Comparison of ENCODE assay signal across 9 cellular contexts in genomic region chr19:58401825-58402433, GRCh38. TPM values are rescaled to one million over a fixed set of nuclear protein-coding genes. Genes with fewer than 3 reads are reported as not detected.
DNase-seq lines count a peak whose midpoint lies in the region; ATAC-seq, FAIRE-seq and TF ChIP-seq lines count a peak whose summit lies in the region.
"Had no signal": no experiment of that assay in that cellular context is flagged by ENCODE, and none has a peak within 500 bp of the region (broad histone marks: within the 10 kb centered on the region; RNA-seq: fewer than 3 reads in every experiment).

No MANE protein-coding gene starts in this region.

- POLR2A ChIA-PET in endothelial cell of umbilical vein (lab: Charles Lee): interaction anchor here (0.6 kb wide), 1 partner anchor 151 kb away, joined by 3 read pairs; no protein-coding TSS in a partner anchor

- H4K20me1 ChIP-seq in DOHH2 (ENCODE audit: control insufficient read depth, insufficient read depth, low read depth, low read length) (no peaks in the 10 kb centered on the region), OCI-LY3 (ENCODE audit: insufficient read depth, low read length) (no peaks in the 10 kb centered on the region), endothelial cell of umbilical vein (replicated peaks; ENCODE audit: control insufficient read depth, extremely low read depth, insufficient read depth, low read length) (no peaks in the 10 kb centered on the region), osteoblast (ENCODE audit: insufficient read depth, low read length) (peaks cover 2% of the 10 kb centered on the region)

- H3F3A ChIP-seq in DOHH2 (ENCODE audit: control insufficient read depth, insufficient read depth): peaks cover 22% of the 10 kb centered on the region

- H3K9me3 ChIP-seq in DOHH2 (ENCODE audit: control insufficient read depth, insufficient read depth, low read length) (no peaks in the 10 kb centered on the region), OCI-LY3 (ENCODE audit: insufficient read depth, low read length) (no peaks in the 10 kb centered on the region), endothelial cell of umbilical vein (replicated peaks; ENCODE audit: control insufficient read depth, insufficient read depth, low read length) (no peaks in the 10 kb centered on the region), osteoblast (ENCODE audit: low read depth, low read length) (no peaks in the 10 kb centered on the region)

- H2AFZ ChIP-seq in OCI-LY3 (ENCODE audit: low read depth, low read length): no peak overlapping the region
- no peak overlapping the region for H2AFZ ChIP-seq in endothelial cell of umbilical vein (ENCODE audit: low read depth, low read length)
- H2AFZ ChIP-seq in osteoblast (ENCODE audit: low read length): peak overlapping the region; percentile 20

- H3K4me3 ChIP-seq in DOHH2 (ENCODE audit: low read length) (peak overlapping the region; percentile 73), OCI-LY3 (ENCODE audit: low read length) (peak overlapping the region; percentile 82), endothelial cell of umbilical vein (replicated peaks in 1 of 3; ENCODE audit: insufficient read depth in 1 of 3, low read depth in 1 of 3, low read length in 3 of 3) (peak overlapping the region in 2 of 3 experiments; percentile 39 to 41), osteoblast (ENCODE audit: insufficient read depth, low read length) (peak overlapping the region; percentile 76)

- H3K27ac ChIP-seq in DOHH2 (ENCODE audit: low read depth, low read length): peak overlapping the region; percentile 56
- peak overlapping the region; percentile 45 for H3K27ac ChIP-seq in OCI-LY3 (ENCODE audit: low read length)
- H3K27ac ChIP-seq in endothelial cell of umbilical vein (ENCODE audit: insufficient read depth, low read depth, low read length): no peak overlapping the region
- no peak overlapping the region for H3K27ac ChIP-seq in osteoblast (ENCODE audit: low read depth, low read length)

- no peak for DNase-seq in endothelial cell of umbilical vein (ENCODE audit: low read depth, low spot score)
- peak; percentile 84 for DNase-seq in osteoblast (ENCODE audit: insufficient read length, low spot score, missing footprints)
- no peak for DNase-seq in stimulated activated CD4-positive, alpha-beta T cell treated with anti-CD3 and anti-CD28 coated beads, Interleukin-4, amount 100 ng/mL, for 4 hours
- no peak for DNase-seq in GM12891 (ENCODE audit: insufficient read length, low spot score)

- dilution Hi-C loops in endothelial cell of umbilical vein (cut with MboI; ENCODE audit: extremely low pct_ligation_motif_present, low sequenced_read_pairs): no loop called here

- H3K9me2 ChIP-seq in DOHH2 (replicated peaks; ENCODE audit: control insufficient read depth, low read length): no peaks in the 10 kb centered on the region

- BruUV-seq in endothelial cell of umbilical vein (replicated peaks; lab: Mats Ljungman, UMichigan): no TSS peak

- H3K27me3 ChIP-seq in DOHH2 (ENCODE audit: control insufficient read depth, low read length) (no peaks in the 10 kb centered on the region), OCI-LY3 (ENCODE audit: low read depth, low read length) (no peaks in the 10 kb centered on the region), endothelial cell of umbilical vein (ENCODE audit: control insufficient read depth in 2 of 2, insufficient read depth in 2 of 2, low read length in 2 of 2) (no peaks in the 10 kb centered on the region), osteoblast (ENCODE audit: insufficient read depth, low read length) (peaks cover 4% of the 10 kb centered on the region)

- intact Hi-C loops in endothelial cell of umbilical vein (cut with micrococcal nuclease): loop anchor here (1.0 to 2.0 kb wide), 2 partner anchors 15 to 21 kb away; partner anchors contain the start of genes RPS5 and ZNF837

- peak overlapping the region; percentile 76 for H3K4me2 ChIP-seq in DOHH2 (ENCODE audit: low read length)
- H3K4me2 ChIP-seq in OCI-LY3 (ENCODE audit: low read length): peak overlapping the region; percentile 64
- H3K4me2 ChIP-seq in endothelial cell of umbilical vein (ENCODE audit: insufficient read depth, low read length): peak overlapping the region; percentile 25
- H3K4me2 ChIP-seq in osteoblast (ENCODE audit: insufficient read depth, low read length): peak overlapping the region; percentile 78

- peak overlapping the region; percentile 75 for H3K9ac ChIP-seq in OCI-LY3 (ENCODE audit: low read length)
- H3K9ac ChIP-seq in endothelial cell of umbilical vein (replicated peaks; ENCODE audit: extremely low read depth, insufficient read depth, low read length): peak overlapping the region; percentile 16

- ATAC-seq in GM18520 (IDR thresholded peaks at IDR 0.05; ENCODE audit: unreplicated experiment) (no peak), GM18867 (IDR thresholded peaks at IDR 0.05; ENCODE audit: unreplicated experiment) (no peak)

- no peaks in the 10 kb centered on the region for H3K9me1 ChIP-seq in endothelial cell of umbilical vein (replicated peaks; ENCODE audit: control insufficient read depth, extremely low read depth, insufficient read depth, low read length)

- TF ChIP-seq CTCF in DOHH2 (IDR thresholded peaks at IDR 0.05; ENCODE audit: low read depth, low read length, poor library complexity, severe bottlenecking) (no peak), OCI-LY3 (IDR thresholded peaks at IDR 0.05; ENCODE audit: low read depth, low read length) (no peak), endothelial cell of umbilical vein (IDR thresholded peaks at IDR 0.05; ENCODE audit: extremely low read depth in 1 of 2, insufficient read depth in 1 of 2, low read depth in 1 of 2, low read length in 2 of 2) (no peak), osteoblast (IDR thresholded peaks at IDR 0.05; ENCODE audit: extremely low read depth, low read depth, low read length) (no peak)

- H3K36me3 ChIP-seq in DOHH2 (ENCODE audit: control insufficient read depth, low read length) (no peaks in the 10 kb centered on the region; the same call in 1 of the 2 replicates), OCI-LY3 (replicated peaks; ENCODE audit: low read depth, low read length) (peaks cover 9% of the 10 kb centered on the region), endothelial cell of umbilical vein (ENCODE audit: control insufficient read depth in 2 of 2, extremely low read depth in 1 of 2, insufficient read depth in 2 of 2, low read length in 2 of 2) (no peaks in the 10 kb centered on the region), osteoblast (ENCODE audit: insufficient read depth, low read length) (no peaks in the 10 kb centered on the region)

- no peak for FAIRE-seq in endothelial cell of umbilical vein (lab: Jason Lieb, UNC)
- FAIRE-seq in GM12891 (lab: Jason Lieb, UNC): no peak

- peaks cover 12% of the 10 kb centered on the region for H3K79me2 ChIP-seq in DOHH2 (ENCODE audit: control insufficient read depth, low read length)
- H3K79me2 ChIP-seq in OCI-LY3 (ENCODE audit: low read length): peaks cover 4% of the 10 kb centered on the region
- no peaks in the 10 kb centered on the region for H3K79me2 ChIP-seq in endothelial cell of umbilical vein (ENCODE audit: control insufficient read depth, insufficient read depth, low read length)
- H3K79me2 ChIP-seq in osteoblast (ENCODE audit: insufficient read depth, low read length): peaks cover 4% of the 10 kb centered on the region

- CTCF ChIA-PET in endothelial cell of umbilical vein (lab: Charles Lee): no interaction called here

- no peak for TF ChIP-seq POLR2A in endothelial cell of umbilical vein (IDR thresholded peaks at IDR 0.05; ENCODE audit: low read depth, low read length)
- TF ChIP-seq POLR2A in GM12891 (IDR thresholded peaks at IDR 0.05; ENCODE audit: low read depth, low read length): no peak

- peaks cover 25% of the 10 kb centered on the region for H3K4me1 ChIP-seq in DOHH2 (ENCODE audit: control insufficient read depth, low read length)
- peaks cover 11% of the 10 kb centered on the region for H3K4me1 ChIP-seq in OCI-LY3 (ENCODE audit: low read length)
- H3K4me1 ChIP-seq in endothelial cell of umbilical vein (ENCODE audit: control insufficient read depth, extremely low read depth, insufficient read depth, low read length): peaks cover 12% of the 10 kb centered on the region
- peaks cover 12% of the 10 kb centered on the region for H3K4me1 ChIP-seq in osteoblast (ENCODE audit: insufficient read depth, low read length)

RNA-seq across cellular contexts. Expression of gene RNF225, which starts 6.5 kb away (rescaled TPM):
- total RNA-seq in endothelial cell of umbilical vein (0.58 TPM in 1 of 2 replicates, not detected in the other), osteoblast (not detected in 2 replicates)
- polyA plus RNA-seq in endothelial cell of umbilical vein: not detected in 2 replicates
- polyA plus RNA-seq in endothelial cell of umbilical vein (2011; cell fraction: cytosol; rRNA removed): not detected in 2 replicates
- polyA plus RNA-seq in endothelial cell of umbilical vein (2011; cell fraction: nucleus; rRNA removed): not detected in 2 replicates
- polyA plus RNA-seq in endothelial cell of umbilical vein (2012): not detected in 2 replicates
- not detected in 2 replicates for polyA minus RNA-seq in endothelial cell of umbilical vein
- polyA minus RNA-seq in endothelial cell of umbilical vein (2011; cell fraction: cytosol; rRNA and poly(A)+ RNA removed): not detected
- polyA minus RNA-seq in endothelial cell of umbilical vein (2011; cell fraction: nucleus; rRNA and poly(A)+ RNA removed): 1.4 TPM in 1 of 2 replicates, not detected in the other
- not detected for polyA plus RNA-seq in GM12891 (2012; ENCODE audit: low read depth, missing spikeins)
- total RNA-seq: pulmonary artery endothelial cell had no signal

RNA-seq across cellular contexts. Expression of gene ZNF584, which starts 6.5 kb away (rescaled TPM):
- 12.4 and 12.6 TPM in 2 replicates for total RNA-seq in endothelial cell of umbilical vein
- polyA plus RNA-seq in endothelial cell of umbilical vein: 5.9 and 6.1 TPM in 2 replicates
- 8.2 and 8.3 TPM in 2 replicates for polyA plus RNA-seq in endothelial cell of umbilical vein (2011; cell fraction: cytosol; rRNA removed)
- 5.9 and 6.5 TPM in 2 replicates for polyA plus RNA-seq in endothelial cell of umbilical vein (2011; cell fraction: nucleus; rRNA removed)
- 7.4 and 9.2 TPM in 2 replicates for polyA plus RNA-seq in endothelial cell of umbilical vein (2012)
- polyA minus RNA-seq in endothelial cell of umbilical vein: 9.9 and 11.0 TPM in 2 replicates
- 16.2 TPM for polyA minus RNA-seq in endothelial cell of umbilical vein (2011; cell fraction: cytosol; rRNA and poly(A)+ RNA removed)
- polyA minus RNA-seq in endothelial cell of umbilical vein (2011; cell fraction: nucleus; rRNA and poly(A)+ RNA removed): 3.3 and 5.6 TPM in 2 replicates
- 20.6 and 25.7 TPM in 2 replicates for total RNA-seq in osteoblast
- polyA plus RNA-seq in GM12891 (2012; ENCODE audit: low read depth, missing spikeins): 3.1 TPM

RNA-seq across cellular contexts. Expression of gene RPS5, which starts 14.9 kb away (rescaled TPM):
- 945 and 993 TPM in 2 replicates for total RNA-seq in endothelial cell of umbilical vein
- 3,430 and 4,008 TPM in 2 replicates for polyA plus RNA-seq in endothelial cell of umbilical vein
- polyA plus RNA-seq in endothelial cell of umbilical vein (2011; cell fraction: cytosol; rRNA removed): 2,572 and 2,789 TPM in 2 replicates
- polyA plus RNA-seq in endothelial cell of umbilical vein (2011; cell fraction: nucleus; rRNA removed): 713 and 831 TPM in 2 replicates
- polyA plus RNA-seq in endothelial cell of umbilical vein (2012): 1,416 and 2,035 TPM in 2 replicates
- polyA minus RNA-seq in endothelial cell of umbilical vein: 1,548 and 1,681 TPM in 2 replicates
- 1,257 TPM for polyA minus RNA-seq in endothelial cell of umbilical vein (2011; cell fraction: cytosol; rRNA and poly(A)+ RNA removed)
- 223 and 251 TPM in 2 replicates for polyA minus RNA-seq in endothelial cell of umbilical vein (2011; cell fraction: nucleus; rRNA and poly(A)+ RNA removed)
- 1,166 and 1,239 TPM in 2 replicates for total RNA-seq in osteoblast
- 2,915 TPM for polyA plus RNA-seq in GM12891 (2012; ENCODE audit: low read depth, missing spikeins)

RNA-seq across cellular contexts. Expression of gene ZNF837, which starts 21.1 kb away (rescaled TPM):
- total RNA-seq in endothelial cell of umbilical vein (1.4 and 1.7 TPM in 2 replicates), osteoblast (4.4 and 4.7 TPM in 2 replicates)
- polyA plus RNA-seq in endothelial cell of umbilical vein: 1.6 and 2.8 TPM in 2 replicates
- polyA plus RNA-seq in endothelial cell of umbilical vein (2011; cell fraction: cytosol; rRNA removed): 0.57 and 1.4 TPM in 2 replicates
- polyA plus RNA-seq in endothelial cell of umbilical vein (2011; cell fraction: nucleus; rRNA removed): 0.59 and 0.67 TPM in 2 replicates
- 0.74 and 2.0 TPM in 2 replicates for polyA plus RNA-seq in endothelial cell of umbilical vein (2012)
- polyA minus RNA-seq in endothelial cell of umbilical vein: 0.49 and 0.92 TPM in 2 replicates
- 2.0 TPM for polyA minus RNA-seq in endothelial cell of umbilical vein (2011; cell fraction: cytosol; rRNA and poly(A)+ RNA removed)
- 0.77 TPM in 2 replicates for polyA minus RNA-seq in endothelial cell of umbilical vein (2011; cell fraction: nucleus; rRNA and poly(A)+ RNA removed)
- 1.4 TPM for polyA plus RNA-seq in GM12891 (2012; ENCODE audit: low read depth, missing spikeins)

RNA-seq across cellular contexts. Expression of gene ZNF132, which starts 38.0 kb away (rescaled TPM):
- total RNA-seq in endothelial cell of umbilical vein (4.1 and 4.2 TPM in 2 replicates), osteoblast (8.8 and 10.1 TPM in 2 replicates)
- 0.54 and 0.62 TPM in 2 replicates for polyA plus RNA-seq in endothelial cell of umbilical vein
- polyA plus RNA-seq in endothelial cell of umbilical vein (2011; cell fraction: cytosol; rRNA removed): 0.70 and 0.75 TPM in 2 replicates
- 1.2 and 1.5 TPM in 2 replicates for polyA plus RNA-seq in endothelial cell of umbilical vein (2011; cell fraction: nucleus; rRNA removed)
- 2.2 and 2.7 TPM in 2 replicates for polyA plus RNA-seq in endothelial cell of umbilical vein (2012)
- 3.8 and 4.4 TPM in 2 replicates for polyA minus RNA-seq in endothelial cell of umbilical vein
- not detected for polyA minus RNA-seq in endothelial cell of umbilical vein (2011; cell fraction: cytosol; rRNA and poly(A)+ RNA removed)
- 3.7 and 5.1 TPM in 2 replicates for polyA minus RNA-seq in endothelial cell of umbilical vein (2011; cell fraction: nucleus; rRNA and poly(A)+ RNA removed)
- polyA plus RNA-seq in GM12891 (2012; ENCODE audit: low read depth, missing spikeins): 0.81 TPM

Comparison
In these comparisons a context has a peak if more than half of its experiments do, and no peak if none do; other contexts are left out.
1. H3K27ac ChIP-seq: peak in DOHH2 (single experiment) and OCI-LY3 (single experiment); none in endothelial cell of umbilical vein (single experiment) and osteoblast (single experiment).
2. H3K4me2 ChIP-seq: peak in every context shown above with its lines; median percentile 78 in osteoblast; 76 in DOHH2; 64 in OCI-LY3; 25 in endothelial cell of umbilical vein.
3. Peak in every context shown above with its lines, with median percentiles within 50 percentile points of each other: H3K4me3 ChIP-seq.